22 cellular contexts compared by ENCODE assay signal in genomic region chr7:42217548-42217947, GRCh38. TPM values are rescaled to one million over a fixed set of nuclear protein-coding genes. Genes with fewer than 3 reads are reported as not detected.
DNase-seq lines count a peak whose midpoint lies in the region; ATAC-seq, FAIRE-seq and TF ChIP-seq lines count a peak whose summit lies in the region.
"Had no signal": no experiment of that assay in that cellular context is flagged by ENCODE, and none has a peak within 500 bp of the region (broad histone marks: within the 10 kb centered on the region; RNA-seq: fewer than 3 reads in every experiment).

No MANE protein-coding gene starts in this region.

- POLR2A ChIA-PET in activated CD8-positive, alpha-beta T cell treated with anti-CD3 and anti-CD28 coated beads for 36 hours (lab: Charles Lee): no interaction called here
- POLR2A ChIA-PET in CD4-positive, alpha-beta T cell (lab: Charles Lee): interaction anchor here (1.1 kb wide), 1 partner anchor 10 kb away, joined by 3 read pairs; no protein-coding TSS in a partner anchor

- H3K27me3 Mint-ChIP-seq in activated CD8-positive, alpha-beta T cell treated with anti-CD3 and anti-CD28 coated beads for 36 hours: peaks cover 7% of the 10 kb centered on the region
- H3K27me3 Mint-ChIP-seq in CD4-positive, alpha-beta T cell: peaks cover 14% of the 10 kb centered on the region

- intact Hi-C loops in sciatic nerve (cut with DNase I): no loop called here
- intact Hi-C loops in activated CD8-positive, alpha-beta T cell treated with anti-CD3 and anti-CD28 coated beads for 36 hours (cut with micrococcal nuclease): no loop called here
- intact Hi-C loops in CD4-positive, alpha-beta T cell (cut with DNase I, micrococcal nuclease): no loop called here

- peak; percentile 41 for FAIRE-seq in H54 (lab: Jason Lieb, UNC)

- H3K4me3 Mint-ChIP-seq in activated CD8-positive, alpha-beta T cell treated with anti-CD3 and anti-CD28 coated beads for 36 hours: no peak overlapping the region
- no peak overlapping the region for H3K4me3 Mint-ChIP-seq in CD4-positive, alpha-beta T cell
- H3K4me3 Mint-ChIP-seq: B cell, IgD-negative memory B cell had no signal

- no peak overlapping the region for H3K27ac ChIP-seq in CD4-positive, alpha-beta T cell (ENCODE audit: low read depth, low read length)

- no peak overlapping the region for H3K27ac Mint-ChIP-seq in activated CD8-positive, alpha-beta T cell treated with anti-CD3 and anti-CD28 coated beads for 36 hours
- no peak overlapping the region for H3K27ac Mint-ChIP-seq in CD4-positive, alpha-beta T cell
- H3K27ac Mint-ChIP-seq: B cell, IgD-negative memory B cell had no signal

- peak; percentile 58 for ATAC-seq in sciatic nerve
- no peak for ATAC-seq in HG02840 (IDR thresholded peaks at IDR 0.05; ENCODE audit: low FRiP score, unreplicated experiment)
- no peak for ATAC-seq in activated CD8-positive, alpha-beta T cell treated with anti-CD3 and anti-CD28 coated beads for 36 hours
- ATAC-seq in CD4-positive, alpha-beta T cell (ENCODE audit: poor library complexity): no peak

- no peaks in the 10 kb centered on the region for H3K36me3 Mint-ChIP-seq in activated CD8-positive, alpha-beta T cell treated with anti-CD3 and anti-CD28 coated beads for 36 hours (ENCODE audit: low read depth)
- H3K36me3 Mint-ChIP-seq in CD4-positive, alpha-beta T cell (ENCODE audit: low read depth): no peaks in the 10 kb centered on the region
- H3K36me3 Mint-ChIP-seq: IgD-negative memory B cell had no signal

- no peaks in the 10 kb centered on the region for H3K4me1 Mint-ChIP-seq in activated CD8-positive, alpha-beta T cell treated with anti-CD3 and anti-CD28 coated beads for 36 hours (ENCODE audit: low read depth)
- H3K4me1 Mint-ChIP-seq in CD4-positive, alpha-beta T cell (ENCODE audit: low read depth): no peaks in the 10 kb centered on the region
- H3K4me1 Mint-ChIP-seq: B cell, IgD-negative memory B cell had no signal

- no peak for DNase-seq in H54 (ENCODE audit: insufficient read length, low spot score)
- peak; percentile 66 for DNase-seq in fibroblast of gingiva (ENCODE audit: low read depth)
- DNase-seq in sciatic nerve (ENCODE audit: low spot score): no peak
- DNase-seq in activated CD8-positive, alpha-beta T cell treated with anti-CD3 and anti-CD28 coated beads for 36 hours: no peak
- no peak for DNase-seq in CD4-positive, alpha-beta T cell
- DNase-seq in activated CD4-positive, alpha-beta T cell treated with anti-CD3 and anti-CD28 coated beads, Interleukin-2, amount 50 U/mL, for 4 hours: no peak
- DNase-seq: ACHN, COR-L47, DMS 273 treated with DMSO at 0.1 percent for 48 hours, DND-41, Karpas-422, MG63, NCI-H1048, NCI-H1436, NCI-H2029 treated with DMSO at 0.1 percent for 48 hours, NCI-H2171, NCI-H526 had no signal

- CTCF ChIA-PET in activated CD8-positive, alpha-beta T cell treated with anti-CD3 and anti-CD28 coated beads for 36 hours (lab: Charles Lee): interaction anchor here (1.0 kb wide), 1 partner anchor 11 kb away, joined by 3 read pairs; no protein-coding TSS in a partner anchor
- CTCF ChIA-PET in CD4-positive, alpha-beta T cell (lab: Charles Lee): no interaction called here

- H3K9me3 Mint-ChIP-seq in activated CD8-positive, alpha-beta T cell treated with anti-CD3 and anti-CD28 coated beads for 36 hours: no peaks in the 10 kb centered on the region
- no peaks in the 10 kb centered on the region for H3K9me3 Mint-ChIP-seq in CD4-positive, alpha-beta T cell
- H3K9me3 Mint-ChIP-seq: IgD-negative memory B cell had no signal

- TF ChIP-seq CTCF in activated CD8-positive, alpha-beta T cell treated with anti-CD3 and anti-CD28 coated beads for 36 hours (IDR thresholded peaks at IDR 0.05): no peak
- no peak for TF ChIP-seq CTCF in CD4-positive, alpha-beta T cell (IDR thresholded peaks at IDR 0.05)

- no peaks in the 10 kb centered on the region for H3K27me3 ChIP-seq in CD4-positive, alpha-beta T cell (ENCODE audit: control insufficient read depth, insufficient read depth, low read length)
- H3K27me3 ChIP-seq: MG63 had no signal

- H3K9me3 ChIP-seq in CD4-positive, alpha-beta T cell (ENCODE audit: control insufficient read depth, low read length): no peaks in the 10 kb centered on the region
- H3K9me3 ChIP-seq: HAP-1, MG63 had no signal

- no peak for TF ChIP-seq POLR2A in H54 (IDR thresholded peaks at IDR 0.05; ENCODE audit: low read depth, low read length)

RNA-seq across cellular contexts. Expression of gene GLI3, which starts 19.5 kb away (rescaled TPM):
- 33.8 TPM for total RNA-seq in sciatic nerve
- not detected for total RNA-seq in activated CD8-positive, alpha-beta T cell treated with anti-CD3 and anti-CD28 coated beads for 36 hours
- total RNA-seq in CD4-positive, alpha-beta T cell: under 1 TPM; 0.28 to 0.36 TPM
- total RNA-seq: B cell, G401 had no signal

Comparison
In these comparisons a context has a peak if more than half of its experiments do, and no peak if none do; other contexts are left out.
1. RNA of gene GLI3, which starts 19.5 kb away (total RNA-seq): 33.8 TPM in sciatic nerve (single experiment); 0.28 to 0.36 TPM in CD4-positive, alpha-beta T cell and not detected in activated CD8-positive, alpha-beta T cell treated with anti-CD3 and anti-CD28 coated beads for 36 hours; every median in the first group is over 10 times any median in the second.